14 cellular contexts compared by ENCODE assay signal in the genomic region with DNA sequence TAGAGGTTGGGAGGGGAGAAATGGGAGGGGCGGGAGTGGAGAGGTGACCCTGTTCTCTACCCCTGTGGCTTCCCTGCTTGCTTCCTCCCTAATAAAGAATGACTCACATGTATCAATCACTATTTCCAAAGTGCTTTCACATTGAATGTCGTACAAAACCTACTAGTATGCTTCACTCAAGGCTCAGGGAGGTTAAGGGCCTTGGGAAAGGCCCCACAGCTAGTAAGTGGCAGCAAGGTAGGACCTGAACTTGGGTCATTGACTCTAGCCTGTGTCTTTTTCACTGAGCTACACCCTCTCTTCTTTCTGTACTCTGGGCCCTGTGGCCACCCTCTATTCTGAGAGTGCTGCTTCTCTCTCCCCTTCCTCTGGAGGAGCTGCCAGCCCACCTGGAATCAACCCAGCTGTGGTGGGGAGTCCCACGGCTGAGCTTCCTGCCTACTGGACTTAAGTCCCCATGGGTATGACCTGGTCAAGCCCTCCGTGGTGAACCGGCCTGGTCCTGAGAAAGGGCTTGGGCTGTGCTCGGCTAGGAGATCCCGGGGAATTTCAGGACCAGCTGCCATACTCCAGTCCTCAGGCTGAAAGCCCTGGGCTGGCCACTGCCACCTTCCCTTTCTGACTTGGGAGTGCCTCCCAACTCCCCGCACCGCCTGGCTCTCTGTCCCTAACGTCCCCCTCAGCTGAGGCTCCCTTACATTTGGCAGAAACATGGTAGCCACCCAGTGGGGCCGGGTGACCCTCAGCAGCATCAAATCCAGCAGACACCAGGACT. TPM values are rescaled to one million over a fixed set of nuclear protein-coding genes. Genes with fewer than 3 reads are reported as not detected.
DNase-seq lines count a peak whose midpoint lies in the region; ATAC-seq and TF ChIP-seq lines count a peak whose summit lies in the region.
"Had no signal": no experiment of that assay in that cellular context is flagged by ENCODE, and none has a peak within 500 bp of the region (broad histone marks: within the 10 kb centered on the region; RNA-seq: fewer than 3 reads in every experiment).

No MANE protein-coding gene starts in this region.

- peaks cover 0 to 21% (median 13%) of the 10 kb centered on the region in 4 donors for H3K4me1 ChIP-seq in tibial artery
- H3K4me1 ChIP-seq: neural progenitor cell had no signal

- peaks cover 82 to 100% (median 100%) of the 10 kb centered on the region in 3 donors for H3K36me3 ChIP-seq in tibial artery
- H3K36me3 ChIP-seq: neural progenitor cell had no signal

- CTCF ChIA-PET in WTC11 (lab: Charles Lee), result interaction anchor here (0.7 to 1.8 kb wide), 8 partner anchors 12 to 119 kb away, joined by 4 to 9 read pairs (median 5); a partner anchor contains a TSS

- intact Hi-C loops in Right ventricle myocardium inferior (cut with DNase I) (no loop called here), left cardiac atrium (cut with DNase I) (no loop called here), natural killer cell (cut with micrococcal nuclease) (no loop called here), tibial artery (cut with DNase I; ENCODE audit: low total_unique reads) (no loop called here)

- no peak for TF ChIP-seq CTCF in chondrocyte (IDR thresholded peaks at IDR 0.05)
- no peak for TF ChIP-seq CTCF in natural killer cell (IDR thresholded peaks at IDR 0.05)
- no peak for TF ChIP-seq CTCF in tibial artery (IDR thresholded peaks at IDR 0.05)
- TF ChIP-seq CTCF in WTC11 (IDR thresholded peaks at IDR 0.05), result no peak

- H3K36me3 Mint-ChIP-seq in chondrocyte (ENCODE audit: low read depth) (peaks cover 45% of the 10 kb centered on the region), natural killer cell (peaks cover 14% of the 10 kb centered on the region), WTC11 (peaks cover 50% of the 10 kb centered on the region)

- H3K9me3 Mint-ChIP-seq in chondrocyte (ENCODE audit: low read depth) (no peaks in the 10 kb centered on the region), natural killer cell (no peaks in the 10 kb centered on the region), WTC11 (no peaks in the 10 kb centered on the region)
- H3K9me3 Mint-ChIP-seq: central memory CD8-positive, alpha-beta T cell; neural progenitor cell had no signal

- DNase-seq in Right ventricle myocardium inferior (ENCODE audit: missing footprints) (peak; percentile 15), left cardiac atrium (no peak), chondrocyte (ENCODE audit: low spot score) (no peak), natural killer cell (no peak), tibial artery (no peak), WTC11 (ENCODE audit: low spot score) (no peak), OCI-M2 (lab: John Stamatoyannopoulos, UW; ENCODE audit: unreplicated experiment) (no peak)
- no peak for DNase-seq in activated CD8-positive, alpha-beta memory T cell treated with anti-CD3 and anti-CD28 coated beads for 24 hours
- DNase-seq: hippocampal formation; NK-92 treated with Interleukin-12 subunit alpha and Interleukin-12 subunit beta, amount 100 ng/mL, for 24 hours had no signal

- H3K4me3 Mint-ChIP-seq in chondrocyte (ENCODE audit: unreplicated experiment), result no peak overlapping the region
- no peak overlapping the region for H3K4me3 Mint-ChIP-seq in natural killer cell
- no peak overlapping the region for H3K4me3 Mint-ChIP-seq in WTC11
- H3K4me3 Mint-ChIP-seq: central memory CD8-positive, alpha-beta T cell; neural progenitor cell had no signal

- H3K27ac Mint-ChIP-seq in chondrocyte (ENCODE audit: unreplicated experiment) (peak overlapping the region; percentile 45), natural killer cell (peak overlapping the region; percentile 58 to 76), WTC11 (no peak overlapping the region)
- H3K27ac Mint-ChIP-seq: neural progenitor cell had no signal

- H3K4me3 ChIP-seq in tibial artery, result no peak overlapping the region
- H3K4me3 ChIP-seq: neural progenitor cell, SJSA1 had no signal

- H3K27me3 Mint-ChIP-seq in chondrocyte (ENCODE audit: low read depth) (no peaks in the 10 kb centered on the region), natural killer cell (ENCODE audit: low read depth in 2 of 2) (no peaks in the 10 kb centered on the region), WTC11 (ENCODE audit: low read depth) (no peaks in the 10 kb centered on the region; the same call in 1 of the 2 replicates)
- H3K27me3 Mint-ChIP-seq: central memory CD8-positive, alpha-beta T cell had no signal

- ATAC-seq in Right ventricle myocardium inferior (no peak), left cardiac atrium (no peak), natural killer cell (no peak), WTC11 (no peak)

- H3K27me3 ChIP-seq in tibial artery, result no peaks in the 10 kb centered on the region
- H3K27me3 ChIP-seq: neural progenitor cell, SJSA1 had no signal

- H3K4me1 Mint-ChIP-seq in chondrocyte (ENCODE audit: low read depth) (no peaks in the 10 kb centered on the region), natural killer cell (peaks cover 0 to 11% of the 10 kb centered on the region in 2 donors), WTC11 (no peaks in the 10 kb centered on the region)
- H3K4me1 Mint-ChIP-seq: central memory CD8-positive, alpha-beta T cell had no signal

- POLR2A ChIA-PET in WTC11 (lab: Charles Lee), result no interaction called here

- H3K9me3 ChIP-seq in tibial artery, result no peaks in the 10 kb centered on the region
- H3K9me3 ChIP-seq: SJSA1 had no signal

- H3K27ac ChIP-seq in tibial artery, result peak overlapping the region; percentile 41 to 61
- H3K27ac ChIP-seq: epithelial cell of prostate, neural progenitor cell, SJSA1 had no signal

TF ChIP-seq in WTC11, 78 proteins besides CTCF, POLR2A, EP300 and RAD21:
- TF ChIP-seq, protein P1, sequence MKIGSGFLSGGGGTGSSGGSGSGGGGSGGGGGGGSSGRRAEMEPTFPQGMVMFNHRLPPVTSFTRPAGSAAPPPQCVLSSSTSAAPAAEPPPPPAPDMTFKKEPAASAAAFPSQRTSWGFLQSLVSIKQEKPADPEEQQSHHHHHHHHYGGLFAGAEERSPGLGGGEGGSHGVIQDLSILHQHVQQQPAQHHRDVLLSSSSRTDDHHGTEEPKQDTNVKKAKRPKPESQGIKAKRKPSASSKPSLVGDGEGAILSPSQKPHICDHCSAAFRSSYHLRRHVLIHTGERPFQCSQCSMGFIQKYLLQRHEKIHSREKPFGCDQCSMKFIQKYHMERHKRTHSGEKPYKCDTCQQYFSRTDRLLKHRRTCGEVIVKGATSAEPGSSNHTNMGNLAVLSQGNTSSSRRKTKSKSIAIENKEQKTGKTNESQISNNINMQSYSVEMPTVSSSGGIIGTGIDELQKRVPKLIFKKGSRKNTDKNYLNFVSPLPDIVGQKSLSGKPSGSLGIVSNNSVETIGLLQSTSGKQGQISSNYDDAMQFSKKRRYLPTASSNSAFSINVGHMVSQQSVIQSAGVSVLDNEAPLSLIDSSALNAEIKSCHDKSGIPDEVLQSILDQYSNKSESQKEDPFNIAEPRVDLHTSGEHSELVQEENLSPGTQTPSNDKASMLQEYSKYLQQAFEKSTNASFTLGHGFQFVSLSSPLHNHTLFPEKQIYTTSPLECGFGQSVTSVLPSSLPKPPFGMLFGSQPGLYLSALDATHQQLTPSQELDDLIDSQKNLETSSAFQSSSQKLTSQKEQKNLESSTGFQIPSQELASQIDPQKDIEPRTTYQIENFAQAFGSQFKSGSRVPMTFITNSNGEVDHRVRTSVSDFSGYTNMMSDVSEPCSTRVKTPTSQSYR (CRISPR knock-in tag; IDR thresholded peaks at IDR 0.05), result no peak
- TF ChIP-seq TEAD4 (CRISPR knock-in tag; IDR thresholded peaks at IDR 0.05), result no peak
- TF ChIP-seq, protein P2, sequence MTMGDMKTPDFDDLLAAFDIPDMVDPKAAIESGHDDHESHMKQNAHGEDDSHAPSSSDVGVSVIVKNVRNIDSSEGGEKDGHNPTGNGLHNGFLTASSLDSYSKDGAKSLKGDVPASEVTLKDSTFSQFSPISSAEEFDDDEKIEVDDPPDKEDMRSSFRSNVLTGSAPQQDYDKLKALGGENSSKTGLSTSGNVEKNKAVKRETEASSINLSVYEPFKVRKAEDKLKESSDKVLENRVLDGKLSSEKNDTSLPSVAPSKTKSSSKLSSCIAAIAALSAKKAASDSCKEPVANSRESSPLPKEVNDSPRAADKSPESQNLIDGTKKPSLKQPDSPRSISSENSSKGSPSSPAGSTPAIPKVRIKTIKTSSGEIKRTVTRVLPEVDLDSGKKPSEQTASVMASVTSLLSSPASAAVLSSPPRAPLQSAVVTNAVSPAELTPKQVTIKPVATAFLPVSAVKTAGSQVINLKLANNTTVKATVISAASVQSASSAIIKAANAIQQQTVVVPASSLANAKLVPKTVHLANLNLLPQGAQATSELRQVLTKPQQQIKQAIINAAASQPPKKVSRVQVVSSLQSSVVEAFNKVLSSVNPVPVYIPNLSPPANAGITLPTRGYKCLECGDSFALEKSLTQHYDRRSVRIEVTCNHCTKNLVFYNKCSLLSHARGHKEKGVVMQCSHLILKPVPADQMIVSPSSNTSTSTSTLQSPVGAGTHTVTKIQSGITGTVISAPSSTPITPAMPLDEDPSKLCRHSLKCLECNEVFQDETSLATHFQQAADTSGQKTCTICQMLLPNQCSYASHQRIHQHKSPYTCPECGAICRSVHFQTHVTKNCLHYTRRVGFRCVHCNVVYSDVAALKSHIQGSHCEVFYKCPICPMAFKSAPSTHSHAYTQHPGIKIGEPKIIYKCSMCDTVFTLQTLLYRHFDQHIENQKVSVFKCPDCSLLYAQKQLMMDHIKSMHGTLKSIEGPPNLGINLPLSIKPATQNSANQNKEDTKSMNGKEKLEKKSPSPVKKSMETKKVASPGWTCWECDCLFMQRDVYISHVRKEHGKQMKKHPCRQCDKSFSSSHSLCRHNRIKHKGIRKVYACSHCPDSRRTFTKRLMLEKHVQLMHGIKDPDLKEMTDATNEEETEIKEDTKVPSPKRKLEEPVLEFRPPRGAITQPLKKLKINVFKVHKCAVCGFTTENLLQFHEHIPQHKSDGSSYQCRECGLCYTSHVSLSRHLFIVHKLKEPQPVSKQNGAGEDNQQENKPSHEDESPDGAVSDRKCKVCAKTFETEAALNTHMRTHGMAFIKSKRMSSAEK (CRISPR knock-in tag; IDR thresholded peaks at IDR 0.05; ENCODE audit: borderline replicate concordance), result no peak
- TF ChIP-seq EMX1 (CRISPR knock-in tag; IDR thresholded peaks at IDR 0.05), result no peak
TF ChIP-seq in WTC11: peak in this region for 0.

RNA-seq across cellular contexts. Expression of a gene that starts 13.0 kb away (rescaled TPM):
- total RNA-seq in Right ventricle myocardium inferior (23.2 TPM), left cardiac atrium (10 to 100 TPM; 22.1 to 28.9 TPM), chondrocyte (11.4 to 18.4 TPM (median 11.5 TPM) in 3 replicates), natural killer cell (1 to 10 TPM; 2.0 to 4.4 (median 3.4) TPM), WTC11 (2021) (13.5 to 16.8 TPM (median 13.8 TPM) in 3 replicates)

RNA-seq across cellular contexts. Expression of a gene that starts 27.4 kb away (rescaled TPM):
- 37.3 TPM for total RNA-seq in Right ventricle myocardium inferior
- 10 to 100 TPM; 27.3 to 35.9 TPM for total RNA-seq in left cardiac atrium
- total RNA-seq in chondrocyte, result 1.3 to 1.8 TPM (median 1.3 TPM) in 3 replicates
- under 1 TPM; 0.23 to 0.73 (median 0.49) TPM for total RNA-seq in natural killer cell
- total RNA-seq in WTC11 (2021), result 9.0 to 13.3 TPM (median 9.7 TPM) in 3 replicates

RNA-seq across cellular contexts. Expression of a gene that starts 33.6 kb away (rescaled TPM):
- 38.8 TPM for total RNA-seq in Right ventricle myocardium inferior
- total RNA-seq in left cardiac atrium, result 10 to 100 TPM; 41.6 to 58.0 TPM
- total RNA-seq in chondrocyte, result 79.1 to 93.2 TPM (median 89.6 TPM) in 3 replicates
- total RNA-seq in natural killer cell, result 100 to 1,000 TPM; 141 to 235 (median 147) TPM
- 89.9 to 111 TPM (median 94.7 TPM) in 3 replicates for total RNA-seq in WTC11 (2021)
